In genomic region chr5:133458435-133458834, GRCh38 we compare ENCODE assay signal across 22 cellular contexts.
"Had no signal": no experiment of that assay in that cellular context is flagged by ENCODE, and none has a peak within 500 bp of the region (broad histone marks: within the 10 kb centered on the region; RNA-seq: fewer than 3 reads in every experiment).

No MANE protein-coding gene starts in this region.

- H3K4me3 ChIP-seq: esophagus muscularis mucosa, gastroesophageal sphincter, mucosa of descending colon, psoas muscle, spleen, tibial artery, upper lobe of right lung, vagina had no signal

- ATAC-seq: gastroesophageal sphincter; left colon; mucosa of descending colon; naive thymus-derived CD8-positive, alpha-beta T cell; psoas muscle; sciatic nerve; upper lobe of right lung had no signal

- H3K27ac Mint-ChIP-seq: dendritic cell treated with granulocyte-macrophage colony-stimulating factor and Interleukin-4, amounts not matched to agents 40 ng/mL and 50 ng/mL, for 4 days; effector memory CD8-positive, alpha-beta T cell; naive thymus-derived CD8-positive, alpha-beta T cell; stimulated activated memory B cell treated with anti-CD40 and anti-IgM and Interleukin-4, amounts not matched to agents 10 μg/mL and 1 μg/mL and 100 μg/mL, for 72 hours; stimulated activated naive CD8-positive, alpha-beta T cell treated with anti-CD3 and anti-CD28 coated beads, Interleukin-15, Interleukin-2, amounts not matched to agents 100 ng/mL and 50 ng/mL, for 24 hours had no signal

- H3K27me3 ChIP-seq: gastroesophageal sphincter, tibial artery, upper lobe of right lung, vagina had no signal

- DNase-seq: effector memory CD8-positive, alpha-beta T cell; foreskin fibroblast; kidney; left colon; mucosa of descending colon; naive thymus-derived CD8-positive, alpha-beta T cell; psoas muscle; retina; spleen; stimulated activated CD4-positive, alpha-beta T cell treated with anti-CD3 and anti-CD28 coated beads, Interleukin-15, amount 100 ng/mL, for 24 hours; stimulated activated CD4-positive, alpha-beta T cell treated with anti-CD3 and anti-CD28 coated beads, Interleukin-1b, Interleukin-23, amount 100 ng/mL, for 48 hours; stimulated activated CD4-positive, alpha-beta T cell treated with anti-CD3 and anti-CD28 coated beads, Interleukin-4, amount 100 ng/mL, for 24 hours; tibial artery; upper lobe of right lung had no signal

- H3K27me3 Mint-ChIP-seq: dendritic cell treated with granulocyte-macrophage colony-stimulating factor and Interleukin-4, amounts not matched to agents 40 ng/mL and 50 ng/mL, for 4 days; stimulated activated naive CD8-positive, alpha-beta T cell treated with anti-CD3 and anti-CD28 coated beads, Interleukin-15, Interleukin-2, amounts not matched to agents 100 ng/mL and 50 ng/mL, for 24 hours had no signal

- H3K4me3 Mint-ChIP-seq: dendritic cell treated with granulocyte-macrophage colony-stimulating factor and Interleukin-4, amounts not matched to agents 40 ng/mL and 50 ng/mL, for 4 days; effector memory CD8-positive, alpha-beta T cell; naive thymus-derived CD8-positive, alpha-beta T cell; stimulated activated memory B cell treated with anti-CD40 and anti-IgM and Interleukin-4, amounts not matched to agents 10 μg/mL and 1 μg/mL and 100 μg/mL, for 72 hours; stimulated activated naive CD8-positive, alpha-beta T cell treated with anti-CD3 and anti-CD28 coated beads, Interleukin-15, Interleukin-2, amounts not matched to agents 100 ng/mL and 50 ng/mL, for 24 hours had no signal

- H3K27ac ChIP-seq: epithelial cell of prostate, esophagus muscularis mucosa, gastroesophageal sphincter, psoas muscle, spleen, tibial artery, upper lobe of right lung, vagina had no signal

- H3K36me3 Mint-ChIP-seq: naive thymus-derived CD8-positive, alpha-beta T cell; stimulated activated memory B cell treated with anti-CD40 and anti-IgM and Interleukin-4, amounts not matched to agents 10 μg/mL and 1 μg/mL and 100 μg/mL, for 72 hours had no signal

- H3K9me3 Mint-ChIP-seq: dendritic cell treated with granulocyte-macrophage colony-stimulating factor and Interleukin-4, amounts not matched to agents 40 ng/mL and 50 ng/mL, for 4 days; effector memory CD8-positive, alpha-beta T cell; naive thymus-derived CD8-positive, alpha-beta T cell; stimulated activated memory B cell treated with anti-CD40 and anti-IgM and Interleukin-4, amounts not matched to agents 10 μg/mL and 1 μg/mL and 100 μg/mL, for 72 hours; stimulated activated naive CD8-positive, alpha-beta T cell treated with anti-CD3 and anti-CD28 coated beads, Interleukin-15, Interleukin-2, amounts not matched to agents 100 ng/mL and 50 ng/mL, for 24 hours had no signal

- H3K36me3 ChIP-seq: esophagus muscularis mucosa, gastroesophageal sphincter, spleen, tibial artery, upper lobe of right lung, vagina had no signal
